In the genomic region with DNA sequence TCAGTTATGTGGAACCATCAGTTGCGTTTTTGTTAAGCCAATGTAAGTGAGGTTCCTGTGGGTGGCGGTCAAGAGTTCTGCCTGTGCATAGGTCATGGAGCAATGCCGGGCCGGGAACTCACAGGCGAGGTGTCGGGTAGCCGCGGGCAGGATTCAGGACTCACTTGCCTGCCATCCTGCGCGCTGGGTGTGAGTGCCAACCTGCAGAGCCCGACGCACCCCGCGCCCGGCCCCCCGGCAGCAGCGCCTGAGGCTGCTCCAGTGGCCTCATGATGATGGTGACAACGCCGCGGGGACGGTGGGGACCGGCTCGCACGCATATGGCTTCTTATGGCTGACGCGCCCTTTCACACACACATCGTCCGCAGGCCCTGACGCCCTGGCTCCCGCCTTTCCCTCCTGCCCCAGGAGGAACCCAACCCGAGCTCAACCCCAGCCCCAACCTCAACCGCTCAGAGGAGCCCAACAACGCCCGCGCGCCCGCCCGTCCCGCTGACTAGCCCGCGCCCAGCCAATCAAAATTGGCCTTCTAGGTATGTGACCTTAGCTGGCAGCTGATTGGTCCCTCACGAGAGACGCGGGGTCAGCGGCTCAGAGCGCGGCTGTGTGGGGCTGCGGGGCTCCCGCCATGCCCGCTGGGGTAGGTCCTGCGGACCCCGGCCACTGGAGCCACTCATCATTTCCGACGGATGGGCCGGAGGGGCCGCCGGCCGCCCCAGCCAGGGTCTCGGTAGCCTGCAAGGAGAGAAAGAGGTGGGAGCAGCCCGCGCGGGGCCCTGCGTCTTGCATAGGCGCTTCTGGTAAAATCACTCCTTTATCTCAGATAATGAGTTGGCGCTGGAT, we compare ENCODE assay signal across 1 cellular context.
A peak's percentile ranks its signal among the peaks of the same experiment; 100 is the strongest.
TF ChIP-seq lines count a peak whose summit lies in the region.

A gene with protein sequence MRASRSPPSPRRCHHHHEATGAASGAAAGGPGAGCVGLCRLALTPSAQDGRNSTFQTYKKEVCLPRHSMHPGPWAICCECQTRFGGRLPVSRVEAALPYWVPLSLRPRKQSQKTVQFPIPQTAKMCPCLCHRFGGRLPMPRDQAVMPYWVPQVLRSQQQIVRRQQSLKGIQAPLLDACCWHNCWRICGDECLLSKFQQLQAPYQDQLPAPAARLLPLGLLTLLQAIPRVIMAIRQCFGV (minus strand): TSS at position 470 of the 843 bp plus-strand sequence. CDS start 150 bp downstream, at position 320.

TF ChIP-seq in HepG2, 621 proteins besides CTCF, POLR2A, EP300 and RAD21 (continued from another document and continues in another):
- TF ChIP-seq, protein P1, sequence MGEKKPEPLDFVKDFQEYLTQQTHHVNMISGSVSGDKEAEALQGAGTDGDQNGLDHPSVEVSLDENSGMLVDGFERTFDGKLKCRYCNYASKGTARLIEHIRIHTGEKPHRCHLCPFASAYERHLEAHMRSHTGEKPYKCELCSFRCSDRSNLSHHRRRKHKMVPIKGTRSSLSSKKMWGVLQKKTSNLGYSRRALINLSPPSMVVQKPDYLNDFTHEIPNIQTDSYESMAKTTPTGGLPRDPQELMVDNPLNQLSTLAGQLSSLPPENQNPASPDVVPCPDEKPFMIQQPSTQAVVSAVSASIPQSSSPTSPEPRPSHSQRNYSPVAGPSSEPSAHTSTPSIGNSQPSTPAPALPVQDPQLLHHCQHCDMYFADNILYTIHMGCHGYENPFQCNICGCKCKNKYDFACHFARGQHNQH (CRISPR knock-in tag; IDR thresholded peaks at IDR 0.05), result peak; percentile 63
- TF ChIP-seq ZNF530 (CRISPR knock-in tag; IDR thresholded peaks at IDR 0.05; ENCODE audit: low read depth) (no peak), SOX6 (IDR thresholded peaks at IDR 0.05) (no peak), SOX6 (CRISPR knock-in tag; IDR thresholded peaks at IDR 0.05) (peak; percentile 76), ZNF556 (CRISPR knock-in tag; IDR thresholded peaks at IDR 0.05; ENCODE audit: borderline replicate concordance) (peak; percentile 85), PAWR (CRISPR knock-in tag; IDR thresholded peaks at IDR 0.05; ENCODE audit: borderline replicate concordance) (0 out of 2 replicates have a peak, but pooled peaks have one; percentile 71), SCMH1 (CRISPR knock-in tag; IDR thresholded peaks at IDR 0.05; ENCODE audit: borderline replicate concordance) (no peak), SUZ12 (IDR thresholded peaks at IDR 0.05; ENCODE audit: low read depth, low read length) (no peak), RBM39 (IDR thresholded peaks at IDR 0.05; ENCODE audit: low read depth, low read length, poor library complexity, severe bottlenecking) (peak; percentile 93), FOXJ3 (CRISPR knock-in tag; IDR thresholded peaks at IDR 0.05; ENCODE audit: borderline replicate concordance) (peak; percentile 56; the same call in 1 of the 2 replicates), ZMAT3 (CRISPR knock-in tag; conservative IDR thresholded peaks at IDR 0.05) (peak; percentile 94), SYNCRIP (IDR thresholded peaks at IDR 0.05; ENCODE audit: insufficient read depth, low read depth, low read length) (no peak), ZNF468 (CRISPR knock-in tag; IDR thresholded peaks at IDR 0.05) (no peak), SRSF1 (optimal IDR thresholded peaks at IDR 0.05; ENCODE audit: low read depth, low read length) (peak; percentile 93), KLF11 (CRISPR knock-in tag; IDR thresholded peaks at IDR 0.05) (no peak), ZNF816 (CRISPR knock-in tag; IDR thresholded peaks at IDR 0.05; ENCODE audit: borderline replicate concordance) (peak; percentile 98), RCOR2 (CRISPR knock-in tag; IDR thresholded peaks at IDR 0.05) (no peak), TEAD2 (CRISPR knock-in tag; IDR thresholded peaks at IDR 0.05) (no peak), ZFP36L1 (CRISPR knock-in tag; IDR thresholded peaks at IDR 0.05) (no peak; the same call in 1 of the 2 replicates), ZNF775 (CRISPR knock-in tag; IDR thresholded peaks at IDR 0.05; ENCODE audit: borderline replicate concordance) (no peak), WIZ (CRISPR knock-in tag; IDR thresholded peaks at IDR 0.05) (peak; percentile 62; the same call in 1 of the 2 replicates), ZFY (CRISPR knock-in tag; IDR thresholded peaks at IDR 0.05) (peak; percentile 88), RXRB (CRISPR knock-in tag; IDR thresholded peaks at IDR 0.05; ENCODE audit: borderline replicate concordance) (peak; percentile 93), ZBTB1 (CRISPR knock-in tag; IDR thresholded peaks at IDR 0.05; ENCODE audit: borderline replicate concordance) (no peak), TBP (CRISPR knock-in tag; IDR thresholded peaks at IDR 0.05) (no peak), KDM5A (IDR thresholded peaks at IDR 0.05; ENCODE audit: borderline replicate concordance, low read length) (peak; percentile 98)
- TF ChIP-seq, protein P2, sequence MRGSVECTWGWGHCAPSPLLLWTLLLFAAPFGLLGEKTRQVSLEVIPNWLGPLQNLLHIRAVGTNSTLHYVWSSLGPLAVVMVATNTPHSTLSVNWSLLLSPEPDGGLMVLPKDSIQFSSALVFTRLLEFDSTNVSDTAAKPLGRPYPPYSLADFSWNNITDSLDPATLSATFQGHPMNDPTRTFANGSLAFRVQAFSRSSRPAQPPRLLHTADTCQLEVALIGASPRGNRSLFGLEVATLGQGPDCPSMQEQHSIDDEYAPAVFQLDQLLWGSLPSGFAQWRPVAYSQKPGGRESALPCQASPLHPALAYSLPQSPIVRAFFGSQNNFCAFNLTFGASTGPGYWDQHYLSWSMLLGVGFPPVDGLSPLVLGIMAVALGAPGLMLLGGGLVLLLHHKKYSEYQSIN (CRISPR knock-in tag; IDR thresholded peaks at IDR 0.05; ENCODE audit: borderline replicate concordance), result no peak
- TF ChIP-seq, protein P3, sequence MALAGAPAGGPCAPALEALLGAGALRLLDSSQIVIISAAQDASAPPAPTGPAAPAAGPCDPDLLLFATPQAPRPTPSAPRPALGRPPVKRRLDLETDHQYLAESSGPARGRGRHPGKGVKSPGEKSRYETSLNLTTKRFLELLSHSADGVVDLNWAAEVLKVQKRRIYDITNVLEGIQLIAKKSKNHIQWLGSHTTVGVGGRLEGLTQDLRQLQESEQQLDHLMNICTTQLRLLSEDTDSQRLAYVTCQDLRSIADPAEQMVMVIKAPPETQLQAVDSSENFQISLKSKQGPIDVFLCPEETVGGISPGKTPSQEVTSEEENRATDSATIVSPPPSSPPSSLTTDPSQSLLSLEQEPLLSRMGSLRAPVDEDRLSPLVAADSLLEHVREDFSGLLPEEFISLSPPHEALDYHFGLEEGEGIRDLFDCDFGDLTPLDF (CRISPR knock-in tag; IDR thresholded peaks at IDR 0.05), result peak; percentile 96
- TF ChIP-seq, protein P4, sequence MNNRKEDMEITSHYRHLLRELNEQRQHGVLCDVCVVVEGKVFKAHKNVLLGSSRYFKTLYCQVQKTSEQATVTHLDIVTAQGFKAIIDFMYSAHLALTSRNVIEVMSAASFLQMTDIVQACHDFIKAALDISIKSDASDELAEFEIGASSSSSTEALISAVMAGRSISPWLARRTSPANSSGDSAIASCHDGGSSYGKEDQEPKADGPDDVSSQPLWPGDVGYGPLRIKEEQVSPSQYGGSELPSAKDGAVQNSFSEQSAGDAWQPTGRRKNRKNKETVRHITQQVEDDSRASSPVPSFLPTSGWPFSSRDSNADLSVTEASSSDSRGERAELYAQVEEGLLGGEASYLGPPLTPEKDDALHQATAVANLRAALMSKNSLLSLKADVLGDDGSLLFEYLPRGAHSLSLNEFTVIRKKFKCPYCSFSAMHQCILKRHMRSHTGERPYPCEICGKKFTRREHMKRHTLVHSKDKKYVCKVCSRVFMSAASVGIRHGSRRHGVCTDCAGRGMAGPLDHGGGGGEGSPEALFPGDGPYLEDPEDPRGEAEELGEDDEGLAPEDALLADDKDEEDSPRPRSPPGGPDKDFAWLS (CRISPR knock-in tag; IDR thresholded peaks at IDR 0.05; ENCODE audit: borderline replicate concordance), result no peak
- TF ChIP-seq, protein P5, sequence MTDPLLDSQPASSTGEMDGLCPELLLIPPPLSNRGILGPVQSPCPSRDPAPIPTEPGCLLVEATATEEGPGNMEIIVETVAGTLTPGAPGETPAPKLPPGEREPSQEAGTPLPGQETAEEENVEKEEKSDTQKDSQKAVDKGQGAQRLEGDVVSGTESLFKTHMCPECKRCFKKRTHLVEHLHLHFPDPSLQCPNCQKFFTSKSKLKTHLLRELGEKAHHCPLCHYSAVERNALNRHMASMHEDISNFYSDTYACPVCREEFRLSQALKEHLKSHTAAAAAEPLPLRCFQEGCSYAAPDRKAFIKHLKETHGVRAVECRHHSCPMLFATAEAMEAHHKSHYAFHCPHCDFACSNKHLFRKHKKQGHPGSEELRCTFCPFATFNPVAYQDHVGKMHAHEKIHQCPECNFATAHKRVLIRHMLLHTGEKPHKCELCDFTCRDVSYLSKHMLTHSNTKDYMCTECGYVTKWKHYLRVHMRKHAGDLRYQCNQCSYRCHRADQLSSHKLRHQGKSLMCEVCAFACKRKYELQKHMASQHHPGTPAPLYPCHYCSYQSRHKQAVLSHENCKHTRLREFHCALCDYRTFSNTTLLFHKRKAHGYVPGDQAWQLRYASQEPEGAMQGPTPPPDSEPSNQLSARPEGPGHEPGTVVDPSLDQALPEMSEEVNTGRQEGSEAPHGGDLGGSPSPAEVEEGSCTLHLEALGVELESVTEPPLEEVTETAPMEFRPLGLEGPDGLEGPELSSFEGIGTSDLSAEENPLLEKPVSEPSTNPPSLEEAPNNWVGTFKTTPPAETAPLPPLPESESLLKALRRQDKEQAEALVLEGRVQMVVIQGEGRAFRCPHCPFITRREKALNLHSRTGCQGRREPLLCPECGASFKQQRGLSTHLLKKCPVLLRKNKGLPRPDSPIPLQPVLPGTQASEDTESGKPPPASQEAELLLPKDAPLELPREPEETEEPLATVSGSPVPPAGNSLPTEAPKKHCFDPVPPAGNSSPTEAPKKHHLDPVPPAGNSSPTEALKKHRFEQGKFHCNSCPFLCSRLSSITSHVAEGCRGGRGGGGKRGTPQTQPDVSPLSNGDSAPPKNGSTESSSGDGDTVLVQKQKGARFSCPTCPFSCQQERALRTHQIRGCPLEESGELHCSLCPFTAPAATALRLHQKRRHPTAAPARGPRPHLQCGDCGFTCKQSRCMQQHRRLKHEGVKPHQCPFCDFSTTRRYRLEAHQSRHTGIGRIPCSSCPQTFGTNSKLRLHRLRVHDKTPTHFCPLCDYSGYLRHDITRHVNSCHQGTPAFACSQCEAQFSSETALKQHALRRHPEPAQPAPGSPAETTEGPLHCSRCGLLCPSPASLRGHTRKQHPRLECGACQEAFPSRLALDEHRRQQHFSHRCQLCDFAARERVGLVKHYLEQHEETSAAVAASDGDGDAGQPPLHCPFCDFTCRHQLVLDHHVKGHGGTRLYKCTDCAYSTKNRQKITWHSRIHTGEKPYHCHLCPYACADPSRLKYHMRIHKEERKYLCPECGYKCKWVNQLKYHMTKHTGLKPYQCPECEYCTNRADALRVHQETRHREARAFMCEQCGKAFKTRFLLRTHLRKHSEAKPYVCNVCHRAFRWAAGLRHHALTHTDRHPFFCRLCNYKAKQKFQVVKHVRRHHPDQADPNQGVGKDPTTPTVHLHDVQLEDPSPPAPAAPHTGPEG (CRISPR knock-in tag; IDR thresholded peaks at IDR 0.05), result peak; percentile 96
- TF ChIP-seq, protein P6, sequence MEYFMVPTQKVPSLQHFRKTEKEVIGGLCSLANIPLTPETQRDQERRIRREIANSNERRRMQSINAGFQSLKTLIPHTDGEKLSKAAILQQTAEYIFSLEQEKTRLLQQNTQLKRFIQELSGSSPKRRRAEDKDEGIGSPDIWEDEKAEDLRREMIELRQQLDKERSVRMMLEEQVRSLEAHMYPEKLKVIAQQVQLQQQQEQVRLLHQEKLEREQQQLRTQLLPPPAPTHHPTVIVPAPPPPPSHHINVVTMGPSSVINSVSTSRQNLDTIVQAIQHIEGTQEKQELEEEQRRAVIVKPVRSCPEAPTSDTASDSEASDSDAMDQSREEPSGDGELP (IDR thresholded peaks at IDR 0.05; ENCODE audit: borderline replicate concordance, low read depth), result peak; percentile 57; the same call in 1 of the 2 replicates
- TF ChIP-seq, protein P7, sequence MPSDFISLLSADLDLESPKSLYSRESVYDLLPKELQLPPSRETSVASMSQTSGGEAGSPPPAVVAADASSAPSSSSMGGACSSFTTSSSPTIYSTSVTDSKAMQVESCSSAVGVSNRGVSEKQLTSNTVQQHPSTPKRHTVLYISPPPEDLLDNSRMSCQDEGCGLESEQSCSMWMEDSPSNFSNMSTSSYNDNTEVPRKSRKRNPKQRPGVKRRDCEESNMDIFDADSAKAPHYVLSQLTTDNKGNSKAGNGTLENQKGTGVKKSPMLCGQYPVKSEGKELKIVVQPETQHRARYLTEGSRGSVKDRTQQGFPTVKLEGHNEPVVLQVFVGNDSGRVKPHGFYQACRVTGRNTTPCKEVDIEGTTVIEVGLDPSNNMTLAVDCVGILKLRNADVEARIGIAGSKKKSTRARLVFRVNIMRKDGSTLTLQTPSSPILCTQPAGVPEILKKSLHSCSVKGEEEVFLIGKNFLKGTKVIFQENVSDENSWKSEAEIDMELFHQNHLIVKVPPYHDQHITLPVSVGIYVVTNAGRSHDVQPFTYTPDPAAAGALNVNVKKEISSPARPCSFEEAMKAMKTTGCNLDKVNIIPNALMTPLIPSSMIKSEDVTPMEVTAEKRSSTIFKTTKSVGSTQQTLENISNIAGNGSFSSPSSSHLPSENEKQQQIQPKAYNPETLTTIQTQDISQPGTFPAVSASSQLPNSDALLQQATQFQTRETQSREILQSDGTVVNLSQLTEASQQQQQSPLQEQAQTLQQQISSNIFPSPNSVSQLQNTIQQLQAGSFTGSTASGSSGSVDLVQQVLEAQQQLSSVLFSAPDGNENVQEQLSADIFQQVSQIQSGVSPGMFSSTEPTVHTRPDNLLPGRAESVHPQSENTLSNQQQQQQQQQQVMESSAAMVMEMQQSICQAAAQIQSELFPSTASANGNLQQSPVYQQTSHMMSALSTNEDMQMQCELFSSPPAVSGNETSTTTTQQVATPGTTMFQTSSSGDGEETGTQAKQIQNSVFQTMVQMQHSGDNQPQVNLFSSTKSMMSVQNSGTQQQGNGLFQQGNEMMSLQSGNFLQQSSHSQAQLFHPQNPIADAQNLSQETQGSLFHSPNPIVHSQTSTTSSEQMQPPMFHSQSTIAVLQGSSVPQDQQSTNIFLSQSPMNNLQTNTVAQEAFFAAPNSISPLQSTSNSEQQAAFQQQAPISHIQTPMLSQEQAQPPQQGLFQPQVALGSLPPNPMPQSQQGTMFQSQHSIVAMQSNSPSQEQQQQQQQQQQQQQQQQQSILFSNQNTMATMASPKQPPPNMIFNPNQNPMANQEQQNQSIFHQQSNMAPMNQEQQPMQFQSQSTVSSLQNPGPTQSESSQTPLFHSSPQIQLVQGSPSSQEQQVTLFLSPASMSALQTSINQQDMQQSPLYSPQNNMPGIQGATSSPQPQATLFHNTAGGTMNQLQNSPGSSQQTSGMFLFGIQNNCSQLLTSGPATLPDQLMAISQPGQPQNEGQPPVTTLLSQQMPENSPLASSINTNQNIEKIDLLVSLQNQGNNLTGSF (CRISPR knock-in tag; IDR thresholded peaks at IDR 0.05), result no peak; the same call in none of the 2 replicates
- TF ChIP-seq, protein P8, sequence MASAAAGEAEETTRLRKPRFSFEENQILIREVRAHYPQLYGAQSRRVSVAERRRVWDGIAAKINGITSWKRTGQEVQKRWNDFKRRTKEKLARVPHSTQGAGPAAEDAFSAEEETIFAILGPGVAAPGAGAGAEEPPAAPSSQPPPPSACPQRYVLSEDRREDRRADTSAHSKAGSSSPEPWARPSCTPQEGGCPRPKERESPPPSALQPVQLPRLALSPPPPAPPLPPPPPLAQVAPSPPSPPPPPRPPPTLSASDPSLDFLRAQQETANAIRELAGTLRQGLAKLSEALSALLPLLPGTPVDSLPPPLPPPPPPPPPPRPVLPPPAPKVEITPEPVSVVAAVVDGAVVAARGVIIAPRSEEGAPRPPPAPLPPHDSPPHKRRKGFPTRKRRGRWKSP (CRISPR knock-in tag; IDR thresholded peaks at IDR 0.05), result peak; percentile 90
